Comparison of ENCODE assay signal across 9 cellular contexts in the genomic region with DNA sequence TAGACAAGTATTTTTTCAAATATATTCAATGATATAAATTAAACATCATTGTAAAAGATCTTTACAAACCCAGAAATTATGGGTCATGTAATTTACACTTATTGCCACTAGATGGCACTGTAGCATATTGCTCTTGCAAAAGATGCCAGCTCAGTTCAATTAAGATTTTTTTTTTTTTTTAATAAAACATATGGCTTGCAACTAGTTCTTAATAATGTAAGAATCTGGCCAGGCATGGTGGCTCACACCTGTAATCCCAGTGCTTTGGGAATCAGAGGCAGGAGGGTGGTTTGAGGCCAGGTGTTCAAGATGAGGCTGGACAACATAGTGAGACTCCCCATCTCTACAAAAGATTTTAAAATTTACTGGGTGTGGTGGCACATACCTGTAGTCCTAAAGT.
DNase-seq lines count a peak whose midpoint lies in the region; ATAC-seq and TF ChIP-seq lines count a peak whose summit lies in the region.
"Had no signal": no experiment of that assay in that cellular context is flagged by ENCODE, and none has a peak within 500 bp of the region (broad histone marks: within the 10 kb centered on the region; RNA-seq: fewer than 3 reads in every experiment).

No MANE protein-coding gene starts in this region.

- no peak for ATAC-seq in GM19397 (IDR thresholded peaks at IDR 0.05; ENCODE audit: unreplicated experiment)

- peak; percentile 55 for DNase-seq in ACHN
- peak; percentile 53 for DNase-seq in NCI-H69 (lab: John Stamatoyannopoulos, UW)
- DNase-seq in coronary artery (ENCODE audit: low spot score) = no peak
- no peak for DNase-seq in nephron progenitor cell
- DNase-seq in stimulated activated CD4-positive, alpha-beta T cell treated with anti-CD3 and anti-CD28 coated beads, Interleukin-4, amount 100 ng/mL, for 4 hours = no peak
- no peak for DNase-seq in activated effector memory CD4-positive, alpha-beta T cell treated with anti-CD3 and anti-CD28 coated beads, Interleukin-2, amount 50 U/mL, for 16 hours

- H3K4me3 Mint-ChIP-seq in nephron progenitor cell = no peak overlapping the region
- H3K4me3 Mint-ChIP-seq: dendritic cell treated with granulocyte-macrophage colony-stimulating factor and Interleukin-4, amounts not matched to agents 40 ng/mL and 50 ng/mL, for 4 days had no signal

- H3K27ac ChIP-seq in coronary artery = no peak overlapping the region

- no peaks in the 10 kb centered on the region for H3K9me3 Mint-ChIP-seq in nephron progenitor cell
- H3K9me3 Mint-ChIP-seq: dendritic cell treated with granulocyte-macrophage colony-stimulating factor and Interleukin-4, amounts not matched to agents 40 ng/mL and 50 ng/mL, for 4 days had no signal

- H3K4me3 ChIP-seq in coronary artery = no peak overlapping the region

- peak; percentile 41; the same call in 1 of the 3 replicates for TF ChIP-seq CTCF in GM12872 (IDR thresholded peaks at IDR 0.05; ENCODE audit: insufficient read depth, low read depth, low read length)
- TF ChIP-seq CTCF in coronary artery (IDR thresholded peaks at IDR 0.05) = peak; percentile 80
- peak; percentile 87 for TF ChIP-seq CTCF in nephron progenitor cell (IDR thresholded peaks at IDR 0.05)

- no peak overlapping the region for H3K27ac Mint-ChIP-seq in nephron progenitor cell
- H3K27ac Mint-ChIP-seq: dendritic cell treated with granulocyte-macrophage colony-stimulating factor and Interleukin-4, amounts not matched to agents 40 ng/mL and 50 ng/mL, for 4 days had no signal

- peaks cover 24% of the 10 kb centered on the region for H3K4me1 Mint-ChIP-seq in nephron progenitor cell

- in situ Hi-C loops in ACHN (cut with HindIII; ENCODE audit: low pct_ligation_motif_present, low pct_unique_long_range_greater_than_20kb, low sequenced_read_pairs) = no loop called here

- no peaks in the 10 kb centered on the region for H3K36me3 Mint-ChIP-seq in nephron progenitor cell (ENCODE audit: low read depth)

- H3K27me3 Mint-ChIP-seq in nephron progenitor cell (ENCODE audit: low read depth, poor library complexity) = peaks cover 5% of the 10 kb centered on the region

Comparison
In these comparisons a context has a peak if more than half of its experiments do, and no peak if none do; other contexts are left out.
1. DNase-seq: peak in ACHN (single experiment) and NCI-H69 (single experiment); none in coronary artery (single experiment), nephron progenitor cell (single experiment), stimulated activated CD4-positive, alpha-beta T cell treated with anti-CD3 and anti-CD28 coated beads, Interleukin-4, amount 100 ng/mL, for 4 hours (0 of 2) and activated effector memory CD4-positive, alpha-beta T cell treated with anti-CD3 and anti-CD28 coated beads, Interleukin-2, amount 50 U/mL, for 16 hours (single experiment).
2. Peak in every context shown above with its lines, with median percentiles within 50 percentile points of each other: CTCF ChIP-seq.